17 cellular contexts compared by ENCODE assay signal in the genomic region with DNA sequence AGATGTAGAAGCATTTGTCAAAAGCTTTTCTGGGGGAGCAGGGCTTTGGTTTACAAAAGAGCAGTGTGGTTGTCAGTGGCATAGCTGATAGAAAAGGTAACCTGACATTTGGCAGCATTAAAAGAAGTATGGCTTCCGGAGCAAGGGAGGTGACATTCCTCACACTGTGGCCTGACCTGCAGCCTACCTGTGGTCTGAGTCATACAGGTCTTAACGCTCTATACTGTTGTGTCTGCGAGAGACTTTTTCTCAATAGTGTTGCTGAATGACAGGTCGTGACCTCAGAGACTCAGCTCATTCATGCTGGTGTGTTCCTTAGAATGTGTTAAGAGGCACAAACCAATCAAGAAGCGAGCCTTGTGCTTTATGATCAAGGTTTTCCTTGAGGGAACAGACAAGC. TPM values are rescaled to one million over a fixed set of nuclear protein-coding genes. Genes with fewer than 3 reads are reported as not detected.
A peak's percentile ranks its signal among the peaks of the same experiment; 100 is the strongest.
DNase-seq lines count a peak whose midpoint lies in the region; ATAC-seq and TF ChIP-seq lines count a peak whose summit lies in the region.
"Had no signal": no experiment of that assay in that cellular context is flagged by ENCODE, and none has a peak within 500 bp of the region (broad histone marks: within the 10 kb centered on the region; RNA-seq: fewer than 3 reads in every experiment).

No MANE protein-coding gene starts in this region.

- POLR2A ChIA-PET in RWPE1 (lab: Yijun Ruan, JAX; ENCODE audit: low non-redundant PET), result no interaction called here

- TF ChIP-seq CTCF in RWPE1 (conservative IDR thresholded peaks at IDR 0.05; ENCODE audit: low read depth), result no peak
- no peak for TF ChIP-seq CTCF in mammary epithelial cell (conservative IDR thresholded peaks at IDR 0.05 in 1 of 2, IDR thresholded peaks at IDR 0.05 in 1 of 2; ENCODE audit: extremely low read depth in 1 of 2, insufficient read depth in 1 of 2, low read depth in 1 of 2, low read length in 2 of 2)
- no peak for TF ChIP-seq CTCF in testis (IDR thresholded peaks at IDR 0.05)

- H3K9ac ChIP-seq in mammary epithelial cell (ENCODE audit: insufficient read depth, low read length), result no peak overlapping the region

- H3K4me2 ChIP-seq in mammary epithelial cell (ENCODE audit: insufficient read depth, low read depth, low read length), result no peak overlapping the region

- WGBS in mammary epithelial cell (ENCODE audit: low coverage, missing lambda C conversion rate), result 66% methylated on average over 5 of the region's 5 CpGs
- WGBS in testis, 2 donors, result 81 to 93% methylated on average over 2 to 5 of the region's 5 CpGs

- no peaks in the 10 kb centered on the region for H3K79me2 ChIP-seq in mammary epithelial cell (ENCODE audit: insufficient read depth, low read length)

- ATAC-seq in Right ventricle myocardium superior (ENCODE audit: poor library complexity), result no peak

- H3K4me3 ChIP-seq in mammary epithelial cell (replicated peaks in 1 of 3; ENCODE audit: insufficient read depth in 1 of 3, low read depth in 2 of 3, low read length in 3 of 3) (no peak overlapping the region), testis (no peak overlapping the region)

- no peak overlapping the region for H2AFZ ChIP-seq in mammary epithelial cell (ENCODE audit: low read depth, low read length)

- in situ Hi-C loops in mammary epithelial cell (cut with MboI; ENCODE audit: low sequenced_read_pairs in 2 of 2), result no loop called here

- no peaks in the 10 kb centered on the region for H3K27me3 ChIP-seq in mammary epithelial cell (ENCODE audit: insufficient read depth, low read length)
- no peaks in the 10 kb centered on the region for H3K27me3 ChIP-seq in testis
- H3K27me3 ChIP-seq: BE2C had no signal

- H3K9me3 ChIP-seq in mammary epithelial cell (replicated peaks; ENCODE audit: insufficient read depth, low read length) (no peaks in the 10 kb centered on the region), testis (no peaks in the 10 kb centered on the region)
- H3K9me3 ChIP-seq: BE2C had no signal

- no TSS peak for BruUV-seq in mammary epithelial cell (replicated peaks; lab: Mats Ljungman, UMichigan)

- no peaks in the 10 kb centered on the region for H4K20me1 ChIP-seq in mammary epithelial cell (ENCODE audit: insufficient read depth, low read length)

- H3K36me3 ChIP-seq in mammary epithelial cell (ENCODE audit: insufficient read depth, low read length) (peaks cover 17% of the 10 kb centered on the region), testis (ENCODE audit: low read depth, missing control alignments) (no peaks in the 10 kb centered on the region)

- intact Hi-C loops in mammary epithelial cell (cut with micrococcal nuclease), result loop anchor here (5.0 kb wide), 1 partner anchor 54 kb away; no protein-coding TSS in a partner anchor
- intact Hi-C loops in testis (cut with DNase I; ENCODE audit: low total_unique reads), result no loop called here
- intact Hi-C loops in Right ventricle myocardium superior (cut with DNase I), result no loop called here

- H3K27ac ChIP-seq in RWPE1 (no peak overlapping the region), mammary epithelial cell (ENCODE audit: insufficient read depth, low read depth, low read length) (no peak overlapping the region), testis (peak overlapping the region; percentile 70 to 83)

- DNase-seq in RWPE1 (ENCODE audit: low spot score) (peak; percentile 41), mammary epithelial cell (peak; percentile 52), kidney tubule cell (ENCODE audit: low spot score) (peak; percentile 73), testis (no peak), NCI-H345 (lab: John Stamatoyannopoulos, UW) (no peak), H4 (ENCODE audit: low spot score) (no peak), Right ventricle myocardium superior (no peak)
- DNase-seq: BE2C; CD4-positive, alpha-beta memory T cell; DND-41; GDM1; Kasumi-1; NCI-H187 treated with DMSO at 0.1 percent for 48 hours; NCI-H446 treated with DMSO at 0.1 percent for 48 hours; NCI-H748 treated with DMSO at 0.1 percent for 48 hours; SHP77 treated with DMSO at 0.1 percent for 48 hours had no signal

- no peak for TF ChIP-seq POLR2A in testis (IDR thresholded peaks at IDR 0.05)

- dilution Hi-C loops in mammary epithelial cell (cut with HindIII; ENCODE audit: low sequenced_read_pairs), result no loop called here

- CTCF ChIA-PET in RWPE1 (lab: Yijun Ruan, JAX), result interaction anchor here (1.0 to 1.1 kb wide), 2 partner anchors 12 to 121 kb away, joined by 3 to 4 read pairs; no protein-coding TSS in a partner anchor
- CTCF ChIA-PET in mammary epithelial cell (lab: Charles Lee; ENCODE audit: low non-redundant PET), result no interaction called here

- H3K4me1 ChIP-seq in mammary epithelial cell (ENCODE audit: insufficient read depth, low read length) (peaks cover 19% of the 10 kb centered on the region), testis (peaks cover 30% of the 10 kb centered on the region)
- H3K4me1 ChIP-seq: BE2C had no signal

RNA-seq across cellular contexts. Expression of a gene that starts 19.3 kb away (rescaled TPM):
- total RNA-seq in mammary epithelial cell, result 100 to 1,000 TPM; 171 to 211 TPM
- polyA plus RNA-seq in mammary epithelial cell, result 65.8 TPM
- 152 TPM for polyA minus RNA-seq in mammary epithelial cell
- 100 to 1,000 TPM in 1 of 2 donors, 10 to 100 TPM in 1; 85.3 to 161 TPM for total RNA-seq in testis
- 131 TPM for polyA plus RNA-seq in testis (ENCODE audit: insufficient read depth, low read depth, low replicate concordance)
- 338 and 346 TPM in 2 replicates for total RNA-seq in H4 (2014; rRNA removed; shearing (Covaris generic))
- 10.5 TPM for total RNA-seq in Right ventricle myocardium superior

RNA-seq across cellular contexts. Expression of a gene that starts 37.6 kb away (rescaled TPM):
- total RNA-seq in mammary epithelial cell (not detected), testis (10 to 100 TPM in 1 of 2 donors, 1 to 10 TPM in 1; 2.5 to 43.6 TPM), Right ventricle myocardium superior (210 TPM)
- polyA plus RNA-seq in mammary epithelial cell (not detected), testis (ENCODE audit: insufficient read depth, low read depth, low replicate concordance) (93.7 TPM)
- not detected for polyA minus RNA-seq in mammary epithelial cell
- 0.87 and 3.8 TPM in 2 replicates for total RNA-seq in H4 (2014; rRNA removed; shearing (Covaris generic))
- total RNA-seq: CD4-positive, alpha-beta memory T cell had no signal
- polyA plus RNA-seq: AG04450; CD4-positive, alpha-beta memory T cell had no signal

Comparison
In these comparisons a context has a peak if more than half of its experiments do, and no peak if none do; other contexts are left out.
1. DNase-seq: peak in RWPE1 (single experiment), mammary epithelial cell (single experiment) and kidney tubule cell (single experiment); none in testis (single experiment), NCI-H345 (single experiment), H4 (single experiment) and Right ventricle myocardium superior (single experiment).
2. H3K27ac ChIP-seq: peak in testis (2 of 2); none in RWPE1 (single experiment) and mammary epithelial cell (single experiment).